Comparison of ENCODE assay signal across 25 cellular contexts in genomic region chr5:33072296-33072695, GRCh38.
"Had no signal": no experiment of that assay in that cellular context is flagged by ENCODE, and none has a peak within 500 bp of the region (broad histone marks: within the 10 kb centered on the region; RNA-seq: fewer than 3 reads in every experiment).

No MANE protein-coding gene starts in this region.

- H3K4me2 ChIP-seq: KMS-11 had no signal

- H3K27ac ChIP-seq: KMS-11 had no signal

- H3K4me3 Mint-ChIP-seq: activated CD8-positive, alpha-beta T cell treated with anti-CD3 and anti-CD28 coated beads for 36 hours; activated naive CD4-positive, alpha-beta T cell treated with anti-CD3 and anti-CD28 coated beads, Interleukin-2, amount 10 ng/mL, durations not matched to agents 7 days and 5 days; activated naive CD8-positive, alpha-beta T cell treated with anti-CD3 and anti-CD28 coated beads for 36 hours; activated T-cell treated with anti-CD3 and anti-CD28 coated beads, Interleukin-2, amount 50 U/mL, for 72 hours had no signal

- H3K27ac Mint-ChIP-seq: activated CD8-positive, alpha-beta T cell treated with anti-CD3 and anti-CD28 coated beads for 36 hours; activated naive CD4-positive, alpha-beta T cell treated with anti-CD3 and anti-CD28 coated beads, Interleukin-2, amount 10 ng/mL, durations not matched to agents 7 days and 5 days; activated naive CD8-positive, alpha-beta T cell treated with anti-CD3 and anti-CD28 coated beads for 36 hours; activated T-cell treated with anti-CD3 and anti-CD28 coated beads, Interleukin-2, amount 50 U/mL, for 72 hours; activated T-helper 2 cell treated with anti-CD3 and anti-CD28 coated beads, Interferon-gamma antibody, Interleukin-2, Interleukin-4, amounts not matched to agents 10 μg/mL and 5 μg/mL and 100 μg/mL, durations not matched to agents 14 hours and 24 hours and 36 hours had no signal

- H3K27me3 ChIP-seq: MG63 had no signal

- H3K36me3 ChIP-seq: MG63 had no signal

- H3K4me1 Mint-ChIP-seq: activated naive CD4-positive, alpha-beta T cell treated with anti-CD3 and anti-CD28 coated beads, Interleukin-2, amount 10 ng/mL, durations not matched to agents 7 days and 5 days; activated naive CD8-positive, alpha-beta T cell treated with anti-CD3 and anti-CD28 coated beads for 36 hours had no signal

- ATAC-seq: activated CD4-positive, CD25-positive, alpha-beta regulatory T cell treated with anti-CD3 and anti-CD28 coated beads, Interleukin-2, amount 50 U/mL, for 24 hours; activated CD8-positive, alpha-beta T cell treated with anti-CD3 and anti-CD28 coated beads for 36 hours; activated T-cell treated with anti-CD3 and anti-CD28 coated beads, Interleukin-2, amount 50 U/mL, for 72 hours; Panc1 had no signal

- DNase-seq: activated CD4-positive, alpha-beta T cell treated with anti-CD3 and anti-CD28 coated beads for 4 hours; activated CD8-positive, alpha-beta memory T cell treated with anti-CD3 and anti-CD28 coated beads, Interleukin-2, amount 50 U/mL, for 4 hours; activated CD8-positive, alpha-beta T cell treated with anti-CD3 and anti-CD28 coated beads for 36 hours; activated gamma-delta T cell treated with Interleukin-2 at 50 U/mL for 16 hours; activated naive CD4-positive, alpha-beta T cell treated with anti-CD3 and anti-CD28 coated beads, Interleukin-2, amount 10 ng/mL, durations not matched to agents 7 days and 5 days; activated naive CD8-positive, alpha-beta T cell treated with anti-CD3 and anti-CD28 coated beads for 36 hours; activated T-cell treated with anti-CD3 and anti-CD28 coated beads, Interleukin-2, amount 50 U/mL, for 72 hours; caudate nucleus; MG63; MV-4-11; NCI-H1092 treated with DMSO at 0.1 percent for 48 hours; NCI-H1417 treated with DMSO at 0.1 percent for 48 hours; NCI-H1694; NCI-H2029; NCI-H2107; NCI-H2171 treated with DMSO at 0.1 percent for 48 hours; NCI-H226; NCI-H526; NCI-H774; SHP77 treated with DMSO at 0.1 percent for 48 hours; T-helper 1 cell had no signal

- H3K36me3 Mint-ChIP-seq: activated naive CD4-positive, alpha-beta T cell treated with anti-CD3 and anti-CD28 coated beads, Interleukin-2, amount 10 ng/mL, durations not matched to agents 7 days and 5 days; activated naive CD8-positive, alpha-beta T cell treated with anti-CD3 and anti-CD28 coated beads for 36 hours had no signal

- H3K4me3 ChIP-seq: MG63 had no signal

- H3K9ac ChIP-seq: KMS-11 had no signal

- H3K27me3 Mint-ChIP-seq: activated CD8-positive, alpha-beta T cell treated with anti-CD3 and anti-CD28 coated beads for 36 hours; activated naive CD4-positive, alpha-beta T cell treated with anti-CD3 and anti-CD28 coated beads, Interleukin-2, amount 10 ng/mL, durations not matched to agents 7 days and 5 days; activated naive CD8-positive, alpha-beta T cell treated with anti-CD3 and anti-CD28 coated beads for 36 hours had no signal

- H3K9me3 ChIP-seq: MG63 had no signal

- H3K9me3 Mint-ChIP-seq: activated CD8-positive, alpha-beta T cell treated with anti-CD3 and anti-CD28 coated beads for 36 hours; activated T-helper 2 cell treated with anti-CD3 and anti-CD28 coated beads, Interferon-gamma antibody, Interleukin-2, Interleukin-4, amounts not matched to agents 10 μg/mL and 5 μg/mL and 100 μg/mL, durations not matched to agents 14 hours and 24 hours and 36 hours had no signal
